8 cellular contexts compared by ENCODE assay signal in genomic region chr15:100880139-100880896, GRCh38. TPM values are rescaled to one million over a fixed set of nuclear protein-coding genes. Genes with fewer than 3 reads are reported as not detected.
DNase-seq lines count a peak whose midpoint lies in the region; ATAC-seq and TF ChIP-seq lines count a peak whose summit lies in the region.

No MANE protein-coding gene starts in this region.

- H2BK12ac ChIP-seq in neuronal stem cell (ENCODE audit: low read length) = no peak overlapping the region

- no TSS peak for BruUV-seq in PC-3 (replicated peaks; lab: Mats Ljungman, UMichigan)

- no peaks in the 10 kb centered on the region for H3K79me1 ChIP-seq in neuronal stem cell (ENCODE audit: low read depth, low read length)

- H3K9me3 ChIP-seq in PC-3 (ENCODE audit: low read length) (no peaks in the 10 kb centered on the region), neuronal stem cell (replicated peaks in 1 of 2; ENCODE audit: control insufficient read depth in 2 of 2, insufficient read depth in 1 of 2, low read depth in 1 of 2, low read length in 2 of 2) (peaks cover 0 to 5% of the 10 kb centered on the region in 2 donors)

- H4K91ac ChIP-seq in neuronal stem cell (ENCODE audit: low read depth, low read length, poor library complexity) = no peak overlapping the region

- WGBS in neuronal stem cell (ENCODE audit: extremely low coverage in 2 of 2, insufficient read length in 2 of 2, insufficient replicate concordance in 1 of 2), 2 donors = no CpG with 5 or more reads among the region's 80 CpGs

- peaks cover 34% of the 10 kb centered on the region for H3F3A ChIP-seq in PC-3 (ENCODE audit: low read length, unreplicated experiment)

- H3K9ac ChIP-seq in PC-3 (ENCODE audit: low read length) (peak overlapping the region; percentile 100), neuronal stem cell (ENCODE audit: low read depth, low read length, poor library complexity) (no peak overlapping the region)

- ATAC-seq in PC-3 (peak; percentile 1; the same call in 1 of the 2 replicates), GM18907 (IDR thresholded peaks at IDR 0.05; ENCODE audit: unreplicated experiment) (no peak)

- no peaks in the 10 kb centered on the region for H3K36me3 ChIP-seq in BJ (ENCODE audit: control insufficient read depth, insufficient read depth, low read length)
- H3K36me3 ChIP-seq in PC-3 (ENCODE audit: low read depth, low read length) = peaks cover 53% of the 10 kb centered on the region
- H3K36me3 ChIP-seq in neuronal stem cell (replicated peaks in 1 of 2; ENCODE audit: control insufficient read depth in 2 of 2, insufficient read depth in 2 of 2, low read length in 2 of 2) = no peaks in the 10 kb centered on the region

- no peak overlapping the region for H3K14ac ChIP-seq in neuronal stem cell (ENCODE audit: low read length)

- H2AK5ac ChIP-seq in neuronal stem cell (ENCODE audit: low read depth, low read length) = no peak overlapping the region

- H2BK15ac ChIP-seq in neuronal stem cell (ENCODE audit: low read length) = peak overlapping the region; percentile 51

- H3K4me2 ChIP-seq in PC-3 (ENCODE audit: low read length) = peak overlapping the region; percentile 92
- H3K4me2 ChIP-seq in neuronal stem cell (ENCODE audit: insufficient read depth, low read length, poor library complexity, severe bottlenecking) = peak overlapping the region; percentile 95

- H3K23ac ChIP-seq in neuronal stem cell (ENCODE audit: low read depth, low read length, poor library complexity) = no peak overlapping the region

- TF ChIP-seq CTCF in BJ (IDR thresholded peaks at IDR 0.05; ENCODE audit: insufficient read depth, low read depth, low read length) (no peak), PC-3 (conservative IDR thresholded peaks at IDR 0.05; ENCODE audit: low read depth, low read length) (no peak), epithelial cell of proximal tubule (conservative IDR thresholded peaks at IDR 0.05; ENCODE audit: low read depth, low read length) (no peak)

- CTCF ChIA-PET in BJ (lab: Yijun Ruan, JAX) (interaction anchor here (1.3 to 2.0 kb wide), 3 partner anchors 38 to 208 kb away, joined by 3 to 7 read pairs (median 7); partner anchors contain the start of gene LRRK1), PC-3 (lab: Charles Lee) (no interaction called here)

- H3K18ac ChIP-seq in neuronal stem cell (ENCODE audit: low read length) = peak overlapping the region; percentile 45

- intact Hi-C loops in PC-3 (cut with micrococcal nuclease) = no loop called here

- H3K9me2 ChIP-seq in PC-3 (replicated peaks; ENCODE audit: low read length) = no peaks in the 10 kb centered on the region

- no peak overlapping the region for H4K8ac ChIP-seq in neuronal stem cell (ENCODE audit: low read depth, low read length)

- H3K4me3 ChIP-seq in BJ (ENCODE audit: low read depth, low read length) (peak overlapping the region; percentile 40), PC-3 (ENCODE audit: low read length) (peak overlapping the region; percentile 78), epithelial cell of proximal tubule (ENCODE audit: low read depth, low read length) (peak overlapping the region; percentile 65), neuronal stem cell (ENCODE audit: low read length in 2 of 2) (peak overlapping the region in 1 of 2 donors; percentile 66)

- peaks cover 40% of the 10 kb centered on the region for H3K4me1 ChIP-seq in PC-3 (ENCODE audit: insufficient read depth, low read length)
- H3K4me1 ChIP-seq in neuronal stem cell (ENCODE audit: control insufficient read depth in 2 of 2, insufficient read depth in 1 of 2, low read depth in 1 of 2, low read length in 2 of 2) = peaks cover 0 to 11% of the 10 kb centered on the region in 2 donors

- POLR2A ChIA-PET in BJ (lab: Charles Lee) (interaction anchor here (1.2 kb wide), 1 partner anchor 9 kb away, joined by 4 read pairs; no protein-coding TSS in a partner anchor), PC-3 (lab: Charles Lee; ENCODE audit: unreplicated experiment) (interaction anchor here (0.6 to 1.7 kb wide), 2 partner anchors 159 to 269 kb away, joined by 5 to 11 read pairs; no protein-coding TSS in a partner anchor)

- peaks cover 84% of the 10 kb centered on the region for H3K79me2 ChIP-seq in PC-3 (ENCODE audit: low read length)

- no peak for DNase-seq in BJ (ENCODE audit: low read depth)
- no peak for DNase-seq in PC-3
- DNase-seq in epithelial cell of proximal tubule (ENCODE audit: low read depth) = no peak
- DNase-seq in neuronal stem cell (ENCODE audit: low spot score) = no peak
- DNase-seq in NK-92 treated with Interleukin-12 subunit alpha and Interleukin-12 subunit beta, amount 100 ng/mL, for 24 hours (lab: John Stamatoyannopoulos, UW) = no peak
- no peak for DNase-seq in stimulated activated CD8-positive, alpha-beta memory T cell treated with anti-CD3 and anti-CD28 coated beads, Interleukin-4, amount 100 ng/mL, for 48 hours
- DNase-seq in hepatic stellate cell (ENCODE audit: low spot score) = no peak

- H3K4ac ChIP-seq in neuronal stem cell (ENCODE audit: low read length) = no peak overlapping the region

- no peak overlapping the region for H2BK5ac ChIP-seq in neuronal stem cell (ENCODE audit: low read length)

- peaks cover 53% of the 10 kb centered on the region for H4K20me1 ChIP-seq in PC-3 (ENCODE audit: low read length)

- H3K27ac ChIP-seq in PC-3 (ENCODE audit: low read length) = peak overlapping the region; percentile 95
- no peak overlapping the region for H3K27ac ChIP-seq in neuronal stem cell (replicated peaks; ENCODE audit: low read length)

- peaks cover 22% of the 10 kb centered on the region for H3K27me3 ChIP-seq in BJ (ENCODE audit: control insufficient read depth, insufficient read depth, low read length)
- no peaks in the 10 kb centered on the region for H3K27me3 ChIP-seq in PC-3 (ENCODE audit: low read length)
- peaks cover 11 to 94% (median 47%) of the 10 kb centered on the region in 3 experiments for H3K27me3 ChIP-seq in neuronal stem cell (ENCODE audit: control insufficient read depth in 3 of 3, insufficient read depth in 3 of 3, low read depth in 1 of 3, low read length in 3 of 3)

- H2BK120ac ChIP-seq in neuronal stem cell (ENCODE audit: low read depth, low read length) = no peak overlapping the region

- H2AFZ ChIP-seq in PC-3 (ENCODE audit: low read length) (no peak overlapping the region), neuronal stem cell (ENCODE audit: low read length) (peak overlapping the region; percentile 56)

RNA-seq across cellular contexts. Expression of gene ALDH1A3, which starts 0.7 kb away (rescaled TPM):
- polyA plus RNA-seq in BJ (2011; rRNA removed) = 1.1 TPM in 2 replicates
- polyA minus RNA-seq in BJ (2011; rRNA and poly(A)+ RNA removed) = 0.33 and 1.4 TPM in 2 replicates
- 5,398 and 6,043 TPM in 2 replicates for total RNA-seq in PC-3 (2014; rRNA removed)
- total RNA-seq in epithelial cell of proximal tubule = 79.9 and 141 TPM in 2 replicates
- polyA plus RNA-seq in neuronal stem cell (2013, experiment 1 of 2) = 0.52 TPM
- polyA plus RNA-seq in neuronal stem cell (2013, experiment 2 of 2) = 0.64 TPM

RNA-seq across cellular contexts. Expression of gene LRRK1, which starts 38.8 kb away (rescaled TPM):
- 10.2 and 16.9 TPM in 2 replicates for polyA plus RNA-seq in BJ (2011; rRNA removed)
- 19.0 and 19.6 TPM in 2 replicates for polyA minus RNA-seq in BJ (2011; rRNA and poly(A)+ RNA removed)
- total RNA-seq in PC-3 (2014; rRNA removed) (7.0 and 11.4 TPM in 2 replicates), epithelial cell of proximal tubule (8.1 and 8.8 TPM in 2 replicates)
- 0.13 TPM for polyA plus RNA-seq in neuronal stem cell (2013, experiment 1 of 2)
- 0.08 TPM for polyA plus RNA-seq in neuronal stem cell (2013, experiment 2 of 2)

Comparison
In these comparisons a context has a peak if more than half of its experiments do, and no peak if none do; other contexts are left out.
1. RNA of gene ALDH1A3, which starts 0.7 kb away (total RNA-seq): 5,398 to 6,043 TPM in PC-3; 79.9 to 141 TPM in epithelial cell of proximal tubule; every median in the first group is over 10 times any median in the second.